ENCODE assay signal across 1 cellular context in the genomic region with DNA sequence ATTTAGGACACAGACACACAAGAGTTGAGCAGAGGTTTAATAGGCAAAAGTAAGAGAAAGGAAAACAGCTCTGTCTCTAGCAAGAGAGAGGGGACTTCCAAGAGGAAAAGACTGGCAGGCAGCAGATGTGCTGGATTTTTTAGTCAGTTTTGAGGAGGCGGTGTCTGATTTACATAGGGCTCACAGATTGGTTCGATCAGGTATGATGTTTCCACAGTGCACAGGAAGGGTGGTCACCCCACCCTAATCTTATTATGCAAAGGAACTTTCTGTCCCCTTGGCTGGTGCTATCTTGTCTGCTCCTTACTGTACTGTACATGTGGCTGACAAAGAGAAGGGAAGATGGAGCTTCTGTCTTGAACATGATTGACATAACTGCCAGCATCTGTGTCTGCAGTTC.
TF ChIP-seq lines count a peak whose summit lies in the region.

No MANE protein-coding gene starts in this region.

TF ChIP-seq in K562, 482 proteins besides CTCF, POLR2A, EP300 and RAD21:
- TF ChIP-seq JUND (IDR thresholded peaks at IDR 0.05; ENCODE audit: borderline replicate concordance, low read depth, low read length), result peak; percentile 22; the same call in 1 of the 2 replicates
- no peak; the same call in 2 of the 3 replicates for TF ChIP-seq JUND (tag; IDR thresholded peaks at IDR 0.05; ENCODE audit: borderline replicate concordance, low read depth, low read length)
- peak; percentile 52; the same call in 1 of the 2 replicates for TF ChIP-seq CTBP1 (IDR thresholded peaks at IDR 0.05; ENCODE audit: borderline replicate concordance)
- TF ChIP-seq, protein P1, sequence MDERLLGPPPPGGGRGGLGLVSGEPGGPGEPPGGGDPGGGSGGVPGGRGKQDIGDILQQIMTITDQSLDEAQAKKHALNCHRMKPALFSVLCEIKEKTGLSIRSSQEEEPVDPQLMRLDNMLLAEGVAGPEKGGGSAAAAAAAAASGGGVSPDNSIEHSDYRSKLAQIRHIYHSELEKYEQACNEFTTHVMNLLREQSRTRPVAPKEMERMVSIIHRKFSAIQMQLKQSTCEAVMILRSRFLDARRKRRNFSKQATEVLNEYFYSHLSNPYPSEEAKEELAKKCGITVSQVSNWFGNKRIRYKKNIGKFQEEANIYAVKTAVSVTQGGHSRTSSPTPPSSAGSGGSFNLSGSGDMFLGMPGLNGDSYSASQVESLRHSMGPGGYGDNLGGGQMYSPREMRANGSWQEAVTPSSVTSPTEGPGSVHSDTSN (CRISPR knock-in tag; IDR thresholded peaks at IDR 0.05; ENCODE audit: low read depth), result no peak
- TF ChIP-seq, protein P1 (tag; conservative IDR thresholded peaks at IDR 0.05; ENCODE audit: low read depth), result peak; percentile 60; the same call in 1 of the 2 replicates
- no peak for TF ChIP-seq ZNF184 (CRISPR knock-in tag; IDR thresholded peaks at IDR 0.05)
- TF ChIP-seq ATF7 (IDR thresholded peaks at IDR 0.05), result peak; percentile 10; the same call in 1 of the 2 replicates
- no peak for TF ChIP-seq NR1H2 (CRISPR knock-in tag; IDR thresholded peaks at IDR 0.05)
- no peak for TF ChIP-seq CEBPG (CRISPR knock-in tag; IDR thresholded peaks at IDR 0.05)
- TF ChIP-seq CEBPG (tag; conservative IDR thresholded peaks at IDR 0.05 in 1 of 2, IDR thresholded peaks at IDR 0.05 in 1 of 2), result no peak
- TF ChIP-seq PHB2 (IDR thresholded peaks at IDR 0.05; ENCODE audit: low read depth), result no peak
- TF ChIP-seq MECOM (CRISPR knock-in tag; IDR thresholded peaks at IDR 0.05), result peak; percentile 92
- no peak for TF ChIP-seq XRCC3 (IDR thresholded peaks at IDR 0.05)
- TF ChIP-seq, protein P2, sequence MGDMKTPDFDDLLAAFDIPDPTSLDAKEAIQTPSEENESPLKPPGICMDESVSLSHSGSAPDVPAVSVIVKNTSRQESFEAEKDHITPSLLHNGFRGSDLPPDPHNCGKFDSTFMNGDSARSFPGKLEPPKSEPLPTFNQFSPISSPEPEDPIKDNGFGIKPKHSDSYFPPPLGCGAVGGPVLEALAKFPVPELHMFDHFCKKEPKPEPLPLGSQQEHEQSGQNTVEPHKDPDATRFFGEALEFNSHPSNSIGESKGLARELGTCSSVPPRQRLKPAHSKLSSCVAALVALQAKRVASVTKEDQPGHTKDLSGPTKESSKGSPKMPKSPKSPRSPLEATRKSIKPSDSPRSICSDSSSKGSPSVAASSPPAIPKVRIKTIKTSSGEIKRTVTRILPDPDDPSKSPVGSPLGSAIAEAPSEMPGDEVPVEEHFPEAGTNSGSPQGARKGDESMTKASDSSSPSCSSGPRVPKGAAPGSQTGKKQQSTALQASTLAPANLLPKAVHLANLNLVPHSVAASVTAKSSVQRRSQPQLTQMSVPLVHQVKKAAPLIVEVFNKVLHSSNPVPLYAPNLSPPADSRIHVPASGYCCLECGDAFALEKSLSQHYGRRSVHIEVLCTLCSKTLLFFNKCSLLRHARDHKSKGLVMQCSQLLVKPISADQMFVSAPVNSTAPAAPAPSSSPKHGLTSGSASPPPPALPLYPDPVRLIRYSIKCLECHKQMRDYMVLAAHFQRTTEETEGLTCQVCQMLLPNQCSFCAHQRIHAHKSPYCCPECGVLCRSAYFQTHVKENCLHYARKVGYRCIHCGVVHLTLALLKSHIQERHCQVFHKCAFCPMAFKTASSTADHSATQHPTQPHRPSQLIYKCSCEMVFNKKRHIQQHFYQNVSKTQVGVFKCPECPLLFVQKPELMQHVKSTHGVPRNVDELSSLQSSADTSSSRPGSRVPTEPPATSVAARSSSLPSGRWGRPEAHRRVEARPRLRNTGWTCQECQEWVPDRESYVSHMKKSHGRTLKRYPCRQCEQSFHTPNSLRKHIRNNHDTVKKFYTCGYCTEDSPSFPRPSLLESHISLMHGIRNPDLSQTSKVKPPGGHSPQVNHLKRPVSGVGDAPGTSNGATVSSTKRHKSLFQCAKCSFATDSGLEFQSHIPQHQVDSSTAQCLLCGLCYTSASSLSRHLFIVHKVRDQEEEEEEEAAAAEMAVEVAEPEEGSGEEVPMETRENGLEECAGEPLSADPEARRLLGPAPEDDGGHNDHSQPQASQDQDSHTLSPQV (IDR thresholded peaks at IDR 0.05), result peak; percentile 21; the same call in 1 of the 2 replicates
- TF ChIP-seq, protein P3, sequence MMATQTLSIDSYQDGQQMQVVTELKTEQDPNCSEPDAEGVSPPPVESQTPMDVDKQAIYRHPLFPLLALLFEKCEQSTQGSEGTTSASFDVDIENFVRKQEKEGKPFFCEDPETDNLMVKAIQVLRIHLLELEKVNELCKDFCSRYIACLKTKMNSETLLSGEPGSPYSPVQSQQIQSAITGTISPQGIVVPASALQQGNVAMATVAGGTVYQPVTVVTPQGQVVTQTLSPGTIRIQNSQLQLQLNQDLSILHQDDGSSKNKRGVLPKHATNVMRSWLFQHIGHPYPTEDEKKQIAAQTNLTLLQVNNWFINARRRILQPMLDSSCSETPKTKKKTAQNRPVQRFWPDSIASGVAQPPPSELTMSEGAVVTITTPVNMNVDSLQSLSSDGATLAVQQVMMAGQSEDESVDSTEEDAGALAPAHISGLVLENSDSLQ (IDR thresholded peaks at IDR 0.05), result peak; percentile 84
- peak in 1 of 2 experiments; percentile 36; a peak in 1 of 4 replicates for TF ChIP-seq RCOR1 (IDR thresholded peaks at IDR 0.05; ENCODE audit: borderline replicate concordance in 1 of 2, low read depth in 2 of 2, low read length in 2 of 2)
- TF ChIP-seq SUPT5H (IDR thresholded peaks at IDR 0.05), result 0 out of 2 replicates have a peak, but pooled peaks have one; percentile 22
- TF ChIP-seq MEIS2 (IDR thresholded peaks at IDR 0.05; ENCODE audit: partially characterized antibody), result peak; percentile 83
- no peak for TF ChIP-seq ZBED1 (IDR thresholded peaks at IDR 0.05)
- peak; percentile 19; the same call in 1 of the 2 replicates for TF ChIP-seq MTA3 (IDR thresholded peaks at IDR 0.05; ENCODE audit: borderline replicate concordance)
- 0 out of 2 replicates have a peak, but pooled peaks have one; percentile 21 for TF ChIP-seq MYC (IDR thresholded peaks at IDR 0.05; ENCODE audit: low read depth, low read length)
- TF ChIP-seq MYC (CRISPR knock-in tag; IDR thresholded peaks at IDR 0.05; ENCODE audit: borderline replicate concordance, low read depth), result no peak
- TF ChIP-seq, protein P4, sequence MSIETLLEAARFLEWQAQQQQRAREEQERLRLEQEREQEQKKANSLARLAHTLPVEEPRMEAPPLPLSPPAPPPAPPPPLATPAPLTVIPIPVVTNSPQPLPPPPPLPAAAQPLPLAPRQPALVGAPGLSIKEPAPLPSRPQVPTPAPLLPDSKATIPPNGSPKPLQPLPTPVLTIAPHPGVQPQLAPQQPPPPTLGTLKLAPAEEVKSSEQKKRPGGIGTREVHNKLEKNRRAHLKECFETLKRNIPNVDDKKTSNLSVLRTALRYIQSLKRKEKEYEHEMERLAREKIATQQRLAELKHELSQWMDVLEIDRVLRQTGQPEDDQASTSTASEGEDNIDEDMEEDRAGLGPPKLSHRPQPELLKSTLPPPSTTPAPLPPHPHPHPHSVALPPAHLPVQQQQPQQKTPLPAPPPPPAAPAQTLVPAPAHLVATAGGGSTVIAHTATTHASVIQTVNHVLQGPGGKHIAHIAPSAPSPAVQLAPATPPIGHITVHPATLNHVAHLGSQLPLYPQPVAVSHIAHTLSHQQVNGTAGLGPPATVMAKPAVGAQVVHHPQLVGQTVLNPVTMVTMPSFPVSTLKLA (conservative IDR thresholded peaks at IDR 0.05), result peak in 1 of 2 experiments; percentile 46; a peak in 1 of 4 replicates
- 0 out of 2 replicates have a peak, but pooled peaks have one; percentile 15 for TF ChIP-seq CREM (IDR thresholded peaks at IDR 0.05; ENCODE audit: low read depth)
- peak; percentile 53; the same call in 1 of the 2 replicates for TF ChIP-seq EP400 (IDR thresholded peaks at IDR 0.05)
- TF ChIP-seq, protein P5, sequence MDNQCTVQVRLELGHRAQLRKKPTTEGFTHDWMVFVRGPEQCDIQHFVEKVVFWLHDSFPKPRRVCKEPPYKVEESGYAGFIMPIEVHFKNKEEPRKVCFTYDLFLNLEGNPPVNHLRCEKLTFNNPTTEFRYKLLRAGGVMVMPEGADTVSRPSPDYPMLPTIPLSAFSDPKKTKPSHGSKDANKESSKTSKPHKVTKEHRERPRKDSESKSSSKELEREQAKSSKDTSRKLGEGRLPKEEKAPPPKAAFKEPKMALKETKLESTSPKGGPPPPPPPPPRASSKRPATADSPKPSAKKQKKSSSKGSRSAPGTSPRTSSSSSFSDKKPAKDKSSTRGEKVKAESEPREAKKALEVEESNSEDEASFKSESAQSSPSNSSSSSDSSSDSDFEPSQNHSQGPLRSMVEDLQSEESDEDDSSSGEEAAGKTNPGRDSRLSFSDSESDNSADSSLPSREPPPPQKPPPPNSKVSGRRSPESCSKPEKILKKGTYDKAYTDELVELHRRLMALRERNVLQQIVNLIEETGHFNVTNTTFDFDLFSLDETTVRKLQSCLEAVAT (IDR thresholded peaks at IDR 0.05), result 0 out of 4 replicates have a peak, but pooled peaks of 1 of the 2 experiments have one; percentile 22
- TF ChIP-seq, protein P6, sequence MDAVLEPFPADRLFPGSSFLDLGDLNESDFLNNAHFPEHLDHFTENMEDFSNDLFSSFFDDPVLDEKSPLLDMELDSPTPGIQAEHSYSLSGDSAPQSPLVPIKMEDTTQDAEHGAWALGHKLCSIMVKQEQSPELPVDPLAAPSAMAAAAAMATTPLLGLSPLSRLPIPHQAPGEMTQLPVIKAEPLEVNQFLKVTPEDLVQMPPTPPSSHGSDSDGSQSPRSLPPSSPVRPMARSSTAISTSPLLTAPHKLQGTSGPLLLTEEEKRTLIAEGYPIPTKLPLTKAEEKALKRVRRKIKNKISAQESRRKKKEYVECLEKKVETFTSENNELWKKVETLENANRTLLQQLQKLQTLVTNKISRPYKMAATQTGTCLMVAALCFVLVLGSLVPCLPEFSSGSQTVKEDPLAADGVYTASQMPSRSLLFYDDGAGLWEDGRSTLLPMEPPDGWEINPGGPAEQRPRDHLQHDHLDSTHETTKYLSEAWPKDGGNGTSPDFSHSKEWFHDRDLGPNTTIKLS (IDR thresholded peaks at IDR 0.05; ENCODE audit: borderline replicate concordance, low read depth), result peak; percentile 44; the same call in 1 of the 2 replicates
- 0 out of 4 replicates have a peak, but pooled peaks of 1 of the 2 experiments have one; percentile 35 for TF ChIP-seq NRF1 (conservative IDR thresholded peaks at IDR 0.05 in 1 of 2, IDR thresholded peaks at IDR 0.05 in 1 of 2)
- TF ChIP-seq CBFA2T3 (IDR thresholded peaks at IDR 0.05), result peak; percentile 36
- peak; percentile 40 for TF ChIP-seq TBP (optimal IDR thresholded peaks at IDR 0.05; ENCODE audit: low read depth, low read length)
- TF ChIP-seq, protein P7, sequence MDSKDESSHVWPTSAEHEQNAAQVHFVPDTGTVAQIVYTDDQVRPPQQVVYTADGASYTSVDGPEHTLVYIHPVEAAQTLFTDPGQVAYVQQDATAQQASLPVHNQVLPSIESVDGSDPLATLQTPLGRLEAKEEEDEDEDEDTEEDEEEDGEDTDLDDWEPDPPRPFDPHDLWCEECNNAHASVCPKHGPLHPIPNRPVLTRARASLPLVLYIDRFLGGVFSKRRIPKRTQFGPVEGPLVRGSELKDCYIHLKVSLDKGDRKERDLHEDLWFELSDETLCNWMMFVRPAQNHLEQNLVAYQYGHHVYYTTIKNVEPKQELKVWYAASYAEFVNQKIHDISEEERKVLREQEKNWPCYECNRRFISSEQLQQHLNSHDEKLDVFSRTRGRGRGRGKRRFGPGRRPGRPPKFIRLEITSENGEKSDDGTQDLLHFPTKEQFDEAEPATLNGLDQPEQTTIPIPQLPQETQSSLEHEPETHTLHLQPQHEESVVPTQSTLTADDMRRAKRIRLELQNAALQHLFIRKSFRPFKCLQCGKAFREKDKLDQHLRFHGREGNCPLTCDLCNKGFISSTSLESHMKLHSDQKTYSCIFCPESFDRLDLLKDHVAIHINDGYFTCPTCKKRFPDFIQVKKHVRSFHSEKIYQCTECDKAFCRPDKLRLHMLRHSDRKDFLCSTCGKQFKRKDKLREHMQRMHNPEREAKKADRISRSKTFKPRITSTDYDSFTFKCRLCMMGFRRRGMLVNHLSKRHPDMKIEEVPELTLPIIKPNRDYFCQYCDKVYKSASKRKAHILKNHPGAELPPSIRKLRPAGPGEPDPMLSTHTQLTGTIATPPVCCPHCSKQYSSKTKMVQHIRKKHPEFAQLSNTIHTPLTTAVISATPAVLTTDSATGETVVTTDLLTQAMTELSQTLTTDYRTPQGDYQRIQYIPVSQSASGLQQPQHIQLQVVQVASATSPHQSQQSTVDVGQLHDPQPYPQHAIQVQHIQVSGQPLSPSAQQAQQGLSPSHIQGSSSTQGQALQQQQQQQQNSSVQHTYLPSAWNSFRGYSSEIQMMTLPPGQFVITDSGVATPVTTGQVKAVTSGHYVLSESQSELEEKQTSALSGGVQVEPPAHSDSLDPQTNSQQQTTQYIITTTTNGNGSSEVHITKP (IDR thresholded peaks at IDR 0.05; ENCODE audit: partially characterized antibody), result peak; percentile 24
- TF ChIP-seq, protein P8, sequence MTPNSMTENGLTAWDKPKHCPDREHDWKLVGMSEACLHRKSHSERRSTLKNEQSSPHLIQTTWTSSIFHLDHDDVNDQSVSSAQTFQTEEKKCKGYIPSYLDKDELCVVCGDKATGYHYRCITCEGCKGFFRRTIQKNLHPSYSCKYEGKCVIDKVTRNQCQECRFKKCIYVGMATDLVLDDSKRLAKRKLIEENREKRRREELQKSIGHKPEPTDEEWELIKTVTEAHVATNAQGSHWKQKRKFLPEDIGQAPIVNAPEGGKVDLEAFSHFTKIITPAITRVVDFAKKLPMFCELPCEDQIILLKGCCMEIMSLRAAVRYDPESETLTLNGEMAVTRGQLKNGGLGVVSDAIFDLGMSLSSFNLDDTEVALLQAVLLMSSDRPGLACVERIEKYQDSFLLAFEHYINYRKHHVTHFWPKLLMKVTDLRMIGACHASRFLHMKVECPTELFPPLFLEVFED (CRISPR knock-in tag; conservative IDR thresholded peaks at IDR 0.05), result no peak
- TF ChIP-seq MEF2D (tag; conservative IDR thresholded peaks at IDR 0.05; ENCODE audit: low read depth), result no peak
